8 cellular contexts compared by ENCODE assay signal in genomic region chrX:120251471-120252011, GRCh38. TPM values are rescaled to one million over a fixed set of nuclear protein-coding genes. Genes with fewer than 3 reads are reported as not detected.
A peak's percentile ranks its signal among the peaks of the same experiment; 100 is the strongest.
DNase-seq lines count a peak whose midpoint lies in the region.

No MANE protein-coding gene starts in this region.

- peak; percentile 7 for DNase-seq in activated gamma-delta T cell treated with Interleukin-2 at 50 U/mL for 16 hours
- DNase-seq in activated gamma-delta T cell (lab: John Stamatoyannopoulos, UW): no peak
- DNase-seq in NCI-H524 (lab: John Stamatoyannopoulos, UW): peak; percentile 37 to 45
- DNase-seq in activated T-helper 2 cell treated with anti-CD3 and anti-CD28 coated beads, Interferon-gamma antibody, Interleukin-2, Interleukin-4, amounts not matched to agents 10 μg/mL and 5 μg/mL and 100 μg/mL, durations not matched to agents 14 hours and 24 hours and 36 hours (ENCODE audit: low spot score): peak; percentile 9
- DNase-seq in germinal center (ENCODE audit: low spot score): peak; percentile 38
- peak in 37 of 56 donors; percentile 0 to 48 (median 11) for DNase-seq in nucleus accumbens (lab: John Stamatoyannopoulos, UW)
- no peak for DNase-seq in NCI-H226
- no peak for DNase-seq in NOMO-1 treated with dmso at 0.1 percent for 144 hours (lab: John Stamatoyannopoulos, UW; ENCODE audit: unreplicated experiment)

- H3K27me3 Mint-ChIP-seq in activated T-helper 2 cell treated with anti-CD3 and anti-CD28 coated beads, Interferon-gamma antibody, Interleukin-2, Interleukin-4, amounts not matched to agents 10 μg/mL and 5 μg/mL and 100 μg/mL, durations not matched to agents 14 hours and 24 hours and 36 hours (ENCODE audit: low read depth): peaks cover 3% of the 10 kb centered on the region

- H3K36me3 Mint-ChIP-seq in activated T-helper 2 cell treated with anti-CD3 and anti-CD28 coated beads, Interferon-gamma antibody, Interleukin-2, Interleukin-4, amounts not matched to agents 10 μg/mL and 5 μg/mL and 100 μg/mL, durations not matched to agents 14 hours and 24 hours and 36 hours (ENCODE audit: low read depth): peaks cover 32% of the 10 kb centered on the region

- H3K4me1 Mint-ChIP-seq in activated T-helper 2 cell treated with anti-CD3 and anti-CD28 coated beads, Interferon-gamma antibody, Interleukin-2, Interleukin-4, amounts not matched to agents 10 μg/mL and 5 μg/mL and 100 μg/mL, durations not matched to agents 14 hours and 24 hours and 36 hours (ENCODE audit: low read depth): peaks cover 14% of the 10 kb centered on the region

- intact Hi-C loops in activated T-helper 2 cell treated with anti-CD3 and anti-CD28 coated beads, Interferon-gamma antibody, Interleukin-2, Interleukin-4, amounts not matched to agents 10 μg/mL and 5 μg/mL and 100 μg/mL, durations not matched to agents 14 hours and 24 hours and 36 hours (cut with micrococcal nuclease): loop anchor here (2.0 to 5.0 kb wide), 2 partner anchors 59 to 236 kb away; partner anchors contain the start of gene TMEM255A

- H3K27ac Mint-ChIP-seq in activated T-helper 2 cell treated with anti-CD3 and anti-CD28 coated beads, Interferon-gamma antibody, Interleukin-2, Interleukin-4, amounts not matched to agents 10 μg/mL and 5 μg/mL and 100 μg/mL, durations not matched to agents 14 hours and 24 hours and 36 hours: peak overlapping the region; percentile 91

- H3K9me3 Mint-ChIP-seq in activated T-helper 2 cell treated with anti-CD3 and anti-CD28 coated beads, Interferon-gamma antibody, Interleukin-2, Interleukin-4, amounts not matched to agents 10 μg/mL and 5 μg/mL and 100 μg/mL, durations not matched to agents 14 hours and 24 hours and 36 hours: no peaks in the 10 kb centered on the region

- H3K4me3 Mint-ChIP-seq in activated T-helper 2 cell treated with anti-CD3 and anti-CD28 coated beads, Interferon-gamma antibody, Interleukin-2, Interleukin-4, amounts not matched to agents 10 μg/mL and 5 μg/mL and 100 μg/mL, durations not matched to agents 14 hours and 24 hours and 36 hours (ENCODE audit: low read depth): peak overlapping the region; percentile 89

RNA-seq across cellular contexts. Expression of gene ZBTB33, which starts 0.9 kb away (rescaled TPM):
- 13.3 and 13.4 TPM in 2 replicates for total RNA-seq in activated T-helper 2 cell treated with anti-CD3 and anti-CD28 coated beads, Interferon-gamma antibody, Interleukin-2, Interleukin-4, amounts not matched to agents 10 μg/mL and 5 μg/mL and 100 μg/mL, durations not matched to agents 14 hours and 24 hours and 36 hours

RNA-seq across cellular contexts. Expression of gene TMEM255A, which starts 59.7 kb away (rescaled TPM):
- not detected in 2 replicates for total RNA-seq in activated T-helper 2 cell treated with anti-CD3 and anti-CD28 coated beads, Interferon-gamma antibody, Interleukin-2, Interleukin-4, amounts not matched to agents 10 μg/mL and 5 μg/mL and 100 μg/mL, durations not matched to agents 14 hours and 24 hours and 36 hours

Comparison
In these comparisons a context has a peak if more than half of its experiments do, and no peak if none do; other contexts are left out.
1. DNase-seq: peak in activated gamma-delta T cell treated with Interleukin-2 at 50 U/mL for 16 hours (single experiment), NCI-H524 (2 of 2), activated T-helper 2 cell treated with anti-CD3 and anti-CD28 coated beads, Interferon-gamma antibody, Interleukin-2, Interleukin-4, amounts not matched to agents 10 μg/mL and 5 μg/mL and 100 μg/mL, durations not matched to agents 14 hours and 24 hours and 36 hours (single experiment), germinal center (single experiment) and nucleus accumbens (37 of 56); none in activated gamma-delta T cell (single experiment), NCI-H226 (single experiment) and NOMO-1 treated with dmso at 0.1 percent for 144 hours (single experiment).